ENCODE assay signal across 8 cellular contexts in the genomic region with DNA sequence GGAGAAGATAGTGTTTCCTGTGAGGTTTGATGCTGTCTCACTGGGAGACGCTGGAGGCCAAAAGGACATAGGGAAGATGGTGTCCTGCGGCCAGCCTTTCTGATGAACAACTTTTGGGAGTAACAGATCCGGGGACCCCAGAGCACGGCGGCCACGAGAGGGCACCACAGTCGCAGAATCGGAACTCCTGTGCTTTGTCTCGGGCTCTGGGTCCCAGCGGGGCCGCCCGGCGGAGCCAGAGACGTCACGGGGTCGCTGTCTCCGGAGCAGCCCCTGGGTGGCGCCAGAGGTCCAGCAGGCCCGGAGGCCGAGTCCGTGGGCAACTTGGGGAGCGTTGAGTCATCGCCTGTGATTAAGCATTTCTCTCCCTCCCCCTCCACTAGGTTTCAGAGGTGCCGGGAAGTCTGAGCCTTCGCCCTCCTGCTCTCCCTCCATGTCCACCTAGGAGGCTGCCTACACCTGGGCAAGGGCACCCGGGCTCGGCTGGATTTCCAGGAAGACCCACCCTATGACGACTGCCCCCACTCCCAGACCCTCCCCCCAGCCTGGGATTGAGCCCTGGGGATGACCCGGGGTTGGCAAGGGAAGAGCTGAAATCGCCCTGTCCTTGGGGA. TPM values are rescaled to one million over a fixed set of nuclear protein-coding genes. Genes with fewer than 3 reads are reported as not detected.
DNase-seq lines count a peak whose midpoint lies in the region; ATAC-seq, FAIRE-seq and TF ChIP-seq lines count a peak whose summit lies in the region.

No MANE protein-coding gene starts in this region.

- FAIRE-seq in endometrium (lab: Jason Lieb, UNC): peak; percentile 87

- H3K27me3 Mint-ChIP-seq in mesothelial cell of epicardium (ENCODE audit: low read depth): no peaks in the 10 kb centered on the region

- H3K27ac ChIP-seq in HUES6 (ENCODE audit: low read depth, low read length): peak overlapping the region; percentile 67; the same call in 1 of the 2 replicates

- peak overlapping the region; percentile 28 for H3K4me3 Mint-ChIP-seq in mesothelial cell of epicardium

- H3K27ac Mint-ChIP-seq in mesothelial cell of epicardium: peak overlapping the region; percentile 89

- H3K36me3 ChIP-seq in HUES6 (ENCODE audit: control insufficient read depth, insufficient read depth, low read length) (no peaks in the 10 kb centered on the region), NT2/D1 (ENCODE audit: insufficient read depth, insufficient read length, low read length) (no peaks in the 10 kb centered on the region)

- ATAC-seq in GM21381 (IDR thresholded peaks at IDR 0.05; ENCODE audit: unreplicated experiment): peak; percentile 88

- peaks cover 36% of the 10 kb centered on the region for H3K4me1 Mint-ChIP-seq in mesothelial cell of epicardium

- TF ChIP-seq CTCF in mesothelial cell of epicardium (IDR thresholded peaks at IDR 0.05; ENCODE audit: unreplicated experiment): peak; percentile 91

- in situ Hi-C loops in Caki2 (cut with HindIII; ENCODE audit: low pct_unique_long_range_greater_than_20kb, low sequenced_read_pairs): no loop called here

- H3K4me1 ChIP-seq in HUES6 (ENCODE audit: control insufficient read depth, insufficient read depth, low read length): peaks cover 27% of the 10 kb centered on the region
- H3K4me1 ChIP-seq in NT2/D1 (ENCODE audit: insufficient read depth, insufficient read length): peaks cover 40% of the 10 kb centered on the region

- H3K9me3 ChIP-seq in HUES6 (ENCODE audit: control insufficient read depth, insufficient read depth, low read depth, low read length): no peaks in the 10 kb centered on the region
- H3K9me3 ChIP-seq in NT2/D1 (ENCODE audit: insufficient read depth, low read length): no peaks in the 10 kb centered on the region

- H3K9me3 Mint-ChIP-seq in mesothelial cell of epicardium: no peaks in the 10 kb centered on the region

- H3K4me3 ChIP-seq in HUES6 (ENCODE audit: low read depth, low read length) (peak overlapping the region; percentile 40), NT2/D1 (ENCODE audit: insufficient read length, low read depth) (peak overlapping the region; percentile 0)

- H3K27me3 ChIP-seq in HUES6 (ENCODE audit: control insufficient read depth, insufficient read depth, low read length) (peaks cover 22% of the 10 kb centered on the region), NT2/D1 (ENCODE audit: insufficient read depth, insufficient read length) (peaks cover 16% of the 10 kb centered on the region)

- peak overlapping the region; percentile 66 for H3K9ac ChIP-seq in HUES6 (ENCODE audit: low read length)
- peak overlapping the region; percentile 1 for H3K9ac ChIP-seq in NT2/D1 (ENCODE audit: insufficient read length, low read depth)

- DNase-seq in Caki2 (ENCODE audit: low read depth) (peak; percentile 95), NT2/D1 (ENCODE audit: low read depth, low spot score) (peak; percentile 95), mesothelial cell of epicardium (ENCODE audit: low spot score in 2 of 2, unreplicated experiment in 2 of 2) (peak; percentile 85 to 97)
- DNase-seq in activated CD8-positive, alpha-beta memory T cell treated with anti-CD3 and anti-CD28 coated beads, Interleukin-2, amount 50 U/mL, for 24 hours (ENCODE audit: extremely low read depth): peak; percentile 92
- peak; percentile 97 for DNase-seq in stimulated activated CD8-positive, alpha-beta memory T cell treated with anti-CD3 and anti-CD28 coated beads, Interleukin-15, amount 100 ng/mL, for 48 hours (ENCODE audit: low read depth in 2 of 2)

- no peaks in the 10 kb centered on the region for H3K36me3 Mint-ChIP-seq in mesothelial cell of epicardium

RNA-seq across cellular contexts. Expression of a gene that starts 3.2 kb away (rescaled TPM):
- total RNA-seq in Caki2 (2014; rRNA removed; shearing (Covaris generic); ENCODE audit: low replicate concordance): not detected in 2 replicates
- 4.9 to 8.6 TPM (median 8.2 TPM) in 3 replicates for total RNA-seq in mesothelial cell of epicardium

RNA-seq across cellular contexts. Expression of a gene that starts 25.8 kb away (rescaled TPM):
- total RNA-seq in Caki2 (2014; rRNA removed; shearing (Covaris generic); ENCODE audit: low replicate concordance): 5.5 and 12.7 TPM in 2 replicates
- 6.3 to 7.2 TPM (median 7.0 TPM) in 3 replicates for total RNA-seq in mesothelial cell of epicardium

RNA-seq across cellular contexts. Expression of a gene that starts 25.8 kb away (rescaled TPM):
- total RNA-seq in Caki2 (2014; rRNA removed; shearing (Covaris generic); ENCODE audit: low replicate concordance): 24.1 and 28.2 TPM in 2 replicates
- 59.2 to 66.0 TPM (median 62.8 TPM) in 3 replicates for total RNA-seq in mesothelial cell of epicardium

RNA-seq across cellular contexts. Expression of a gene that starts 58.1 kb away (rescaled TPM):
- total RNA-seq in Caki2 (2014; rRNA removed; shearing (Covaris generic); ENCODE audit: low replicate concordance): 16.1 TPM in 1 of 2 replicates, not detected in the other
- total RNA-seq in mesothelial cell of epicardium: 0.20 to 1.0 TPM (median 0.75 TPM) in 3 replicates

Comparison
In these comparisons a context has a peak if more than half of its experiments do, and no peak if none do; other contexts are left out.
1. Peak in every context shown above with its lines: DNase-seq, ATAC-seq, H3K4me3 ChIP-seq and H3K27ac ChIP-seq.